ENCODE assay signal across 16 cellular contexts in the genomic region with DNA sequence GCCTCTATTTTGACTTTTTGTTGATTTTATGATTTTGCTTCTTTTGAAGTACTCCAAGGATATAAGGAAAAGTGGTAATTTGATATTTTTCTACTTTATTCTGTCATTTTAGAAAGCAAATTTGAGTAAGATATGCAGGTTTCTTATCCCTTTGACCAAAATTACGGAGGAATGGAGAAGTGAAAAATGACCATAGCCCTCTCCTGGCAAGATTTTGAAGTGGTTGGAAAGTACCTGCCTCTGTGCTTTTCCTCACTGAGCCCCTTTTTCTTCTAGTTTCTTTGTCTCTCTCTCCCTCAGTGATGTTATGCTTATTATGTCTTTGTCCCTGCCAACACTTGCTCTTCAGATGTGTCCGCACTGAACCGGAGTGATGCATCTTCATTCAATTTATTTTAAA.
DNase-seq lines count a peak whose midpoint lies in the region; ATAC-seq and TF ChIP-seq lines count a peak whose summit lies in the region.
"Had no signal": no experiment of that assay in that cellular context is flagged by ENCODE, and none has a peak within 500 bp of the region (broad histone marks: within the 10 kb centered on the region; RNA-seq: fewer than 3 reads in every experiment).

No MANE protein-coding gene starts in this region.

- H3K4me3 ChIP-seq in epithelial cell of proximal tubule (ENCODE audit: low read depth, low read length) = no peak overlapping the region
- H3K4me3 ChIP-seq: esophagus muscularis mucosa, hepatocyte, SJCRH30 had no signal

- DNase-seq in epithelial cell of proximal tubule (ENCODE audit: low read depth) (no peak), NK-92 (lab: John Stamatoyannopoulos, UW; ENCODE audit: unreplicated experiment) (no peak), epidermal melanocyte (ENCODE audit: insufficient read length, low spot score) (no peak)
- DNase-seq in effector CD4-positive, alpha-beta T cell = no peak
- DNase-seq in central memory CD4-positive, alpha-beta T cell = no peak
- DNase-seq: activated CD4-positive, alpha-beta T cell treated with anti-CD3 and anti-CD28 coated beads, Interleukin-2, amount 50 U/mL, for 4 hours; activated T-cell treated with anti-CD3 and anti-CD28 coated beads, Interleukin-2, amount 50 U/mL, for 72 hours; Caco-2; GDM1; NCI-H1092; SJCRH30 had no signal

- ATAC-seq in GM18499 (IDR thresholded peaks at IDR 0.05; ENCODE audit: insufficient read depth, unreplicated experiment) (peak; percentile 66), GM21381 (IDR thresholded peaks at IDR 0.05; ENCODE audit: unreplicated experiment) (peak; percentile 68), HG03039 (IDR thresholded peaks at IDR 0.05; ENCODE audit: unreplicated experiment) (peak; percentile 73)
- ATAC-seq: activated T-cell treated with anti-CD3 and anti-CD28 coated beads, Interleukin-2, amount 50 U/mL, for 72 hours had no signal

- TF ChIP-seq CTCF in epithelial cell of proximal tubule (conservative IDR thresholded peaks at IDR 0.05; ENCODE audit: low read depth, low read length) = peak; percentile 15
